ENCODE assay signal across 32 cellular contexts in the genomic region with DNA sequence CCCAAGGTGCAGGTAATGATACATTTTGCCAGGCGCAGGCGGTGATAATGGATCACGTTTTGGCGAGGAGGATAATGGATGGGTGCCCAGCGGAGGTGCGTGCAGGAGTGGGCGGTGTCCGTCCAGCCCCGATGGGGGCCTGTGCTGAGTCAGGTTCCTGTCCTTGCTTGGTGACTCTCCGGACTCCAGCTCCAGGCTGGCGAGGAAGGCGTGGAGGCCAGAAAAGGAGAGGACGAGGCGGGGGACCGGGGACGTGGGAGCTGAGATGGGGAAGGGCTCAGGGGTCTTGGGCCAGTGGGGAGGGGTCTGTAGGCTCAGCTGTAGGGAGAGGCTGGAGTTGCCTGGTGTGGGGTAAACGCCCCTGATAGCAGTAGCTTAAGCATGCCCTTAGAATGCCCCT.
DNase-seq lines count a peak whose midpoint lies in the region; ATAC-seq and TF ChIP-seq lines count a peak whose summit lies in the region.
"Had no signal": no experiment of that assay in that cellular context is flagged by ENCODE, and none has a peak within 500 bp of the region (broad histone marks: within the 10 kb centered on the region; RNA-seq: fewer than 3 reads in every experiment).

No MANE protein-coding gene starts in this region.

- peaks cover 2% of the 10 kb centered on the region for H3K9me3 Mint-ChIP-seq in neural progenitor cell
- no peaks in the 10 kb centered on the region for H3K9me3 Mint-ChIP-seq in activated CD8-positive, alpha-beta T cell treated with anti-CD3 and anti-CD28 coated beads, Interleukin-2, amount 10 ng/mL, durations not matched to agents 7 days and 5 days (ENCODE audit: insufficient read depth)
- H3K9me3 Mint-ChIP-seq: CD4-positive, alpha-beta T cell had no signal

- H3K36me3 ChIP-seq in RWPE2 (ENCODE audit: low read depth) (no peaks in the 10 kb centered on the region), neural progenitor cell (no peaks in the 10 kb centered on the region), osteoblast (ENCODE audit: insufficient read depth, low read length) (no peaks in the 10 kb centered on the region)
- H3K36me3 ChIP-seq: BE2C; BLaER1; BLaER1 treated with 17β-estradiol and CSF1 and Interleukin-3, amounts not matched to agents 10 nM and 100 nM had no signal

- no peak overlapping the region for H3K4me3 ChIP-seq in RWPE2 (ENCODE audit: severe bottlenecking)
- H3K4me3 ChIP-seq in neural progenitor cell, result no peak overlapping the region
- H3K4me3 ChIP-seq in osteoblast (ENCODE audit: insufficient read depth, low read length), result no peak overlapping the region
- H3K4me3 ChIP-seq: A549; BLaER1; BLaER1 treated with 17β-estradiol and CSF1 and Interleukin-3, amounts not matched to agents 10 nM and 100 nM had no signal

- no peak for ATAC-seq in RWPE2 (ENCODE audit: low read depth)
- ATAC-seq in activated CD8-positive, alpha-beta T cell treated with anti-CD3 and anti-CD28 coated beads, Interleukin-2, amount 10 ng/mL, durations not matched to agents 7 days and 5 days, result no peak
- ATAC-seq: A549; CD8-positive, alpha-beta T cell had no signal

- H3K4me3 Mint-ChIP-seq in neural progenitor cell, result peak overlapping the region; percentile 10
- H3K4me3 Mint-ChIP-seq in activated CD8-positive, alpha-beta T cell treated with anti-CD3 and anti-CD28 coated beads, Interleukin-2, amount 10 ng/mL, durations not matched to agents 7 days and 5 days, result no peak overlapping the region
- H3K4me3 Mint-ChIP-seq: B cell; CD14-positive monocyte; CD4-positive, alpha-beta memory T cell; CD4-positive, alpha-beta T cell; CD4-positive, CD25-positive, alpha-beta regulatory T cell; CD8-positive, alpha-beta memory T cell; CD8-positive, alpha-beta T cell had no signal

- no peak overlapping the region for H3K27ac ChIP-seq in RWPE2 (ENCODE audit: poor library complexity, severe bottlenecking)
- H3K27ac ChIP-seq in neural progenitor cell, result no peak overlapping the region
- no peak overlapping the region for H3K27ac ChIP-seq in osteoblast (ENCODE audit: low read depth, low read length)
- H3K27ac ChIP-seq: 22Rv1; A549; BLaER1; BLaER1 treated with 17β-estradiol and CSF1 and Interleukin-3, amounts not matched to agents 10 nM and 100 nM; C4-2B had no signal

- H2AFZ ChIP-seq in neural progenitor cell (replicated peaks) (no peak overlapping the region), osteoblast (ENCODE audit: low read length) (no peak overlapping the region)

- no peaks in the 10 kb centered on the region for H3K4me1 Mint-ChIP-seq in neural progenitor cell
- H3K4me1 Mint-ChIP-seq in activated CD8-positive, alpha-beta T cell treated with anti-CD3 and anti-CD28 coated beads, Interleukin-2, amount 10 ng/mL, durations not matched to agents 7 days and 5 days (ENCODE audit: low read depth), result no peaks in the 10 kb centered on the region
- H3K4me1 Mint-ChIP-seq: B cell; CD14-positive monocyte; CD4-positive, alpha-beta memory T cell; CD4-positive, CD25-positive, alpha-beta regulatory T cell; CD8-positive, alpha-beta memory T cell had no signal

- no peak overlapping the region for H3K27ac Mint-ChIP-seq in neural progenitor cell
- H3K27ac Mint-ChIP-seq in activated CD8-positive, alpha-beta T cell treated with anti-CD3 and anti-CD28 coated beads, Interleukin-2, amount 10 ng/mL, durations not matched to agents 7 days and 5 days, result no peak overlapping the region
- H3K27ac Mint-ChIP-seq: B cell; CD14-positive monocyte; CD4-positive, alpha-beta memory T cell; CD4-positive, alpha-beta T cell; CD4-positive, CD25-positive, alpha-beta regulatory T cell; CD8-positive, alpha-beta memory T cell; CD8-positive, alpha-beta T cell had no signal

- H3F3A ChIP-seq in neural progenitor cell (ENCODE audit: low read depth), result no peaks in the 10 kb centered on the region

- CTCF ChIA-PET in activated CD8-positive, alpha-beta T cell treated with anti-CD3 and anti-CD28 coated beads, Interleukin-2, amount 10 ng/mL, durations not matched to agents 7 days and 5 days (lab: Charles Lee), result no interaction called here

- no peaks in the 10 kb centered on the region for H3K36me3 Mint-ChIP-seq in neural progenitor cell
- no peaks in the 10 kb centered on the region for H3K36me3 Mint-ChIP-seq in activated CD8-positive, alpha-beta T cell treated with anti-CD3 and anti-CD28 coated beads, Interleukin-2, amount 10 ng/mL, durations not matched to agents 7 days and 5 days (ENCODE audit: low read depth)
- H3K36me3 Mint-ChIP-seq: CD14-positive monocyte; CD4-positive, alpha-beta memory T cell; CD4-positive, CD25-positive, alpha-beta regulatory T cell; CD8-positive, alpha-beta memory T cell; CD8-positive, alpha-beta T cell had no signal

- no peak overlapping the region for H3K9ac ChIP-seq in neural progenitor cell
- H3K9ac ChIP-seq: BLaER1; BLaER1 treated with 17β-estradiol and CSF1 and Interleukin-3, amounts not matched to agents 10 nM and 100 nM had no signal

- H3K4me1 ChIP-seq in RWPE2 (ENCODE audit: insufficient read depth, poor library complexity, severe bottlenecking) (no peaks in the 10 kb centered on the region), neural progenitor cell (no peaks in the 10 kb centered on the region), osteoblast (ENCODE audit: insufficient read depth, low read length) (no peaks in the 10 kb centered on the region)
- H3K4me1 ChIP-seq: A549, BE2C, BLaER1, Caco-2 had no signal

- no peak for TF ChIP-seq CTCF in RWPE2 (IDR thresholded peaks at IDR 0.05; ENCODE audit: poor library complexity, severe bottlenecking)
- TF ChIP-seq CTCF in neural progenitor cell (IDR thresholded peaks at IDR 0.05), result no peak
- no peak for TF ChIP-seq CTCF in osteoblast (IDR thresholded peaks at IDR 0.05; ENCODE audit: extremely low read depth, low read depth, low read length)

- H4K20me1 ChIP-seq in neural progenitor cell (ENCODE audit: low read depth) (no peaks in the 10 kb centered on the region), osteoblast (ENCODE audit: insufficient read depth, low read length) (no peaks in the 10 kb centered on the region)
- H4K20me1 ChIP-seq: BLaER1; BLaER1 treated with 17β-estradiol and CSF1 and Interleukin-3, amounts not matched to agents 10 nM and 100 nM had no signal

- H3K4me2 ChIP-seq in neural progenitor cell (no peak overlapping the region), osteoblast (ENCODE audit: insufficient read depth, low read length) (no peak overlapping the region)
- H3K4me2 ChIP-seq: A549; BLaER1; BLaER1 treated with 17β-estradiol and CSF1 and Interleukin-3, amounts not matched to agents 10 nM and 100 nM had no signal

- POLR2A ChIA-PET in activated CD8-positive, alpha-beta T cell treated with anti-CD3 and anti-CD28 coated beads, Interleukin-2, amount 10 ng/mL, durations not matched to agents 7 days and 5 days (lab: Charles Lee), result no interaction called here

- DNase-seq in RWPE2 (ENCODE audit: low spot score) (peak; percentile 51), neural progenitor cell (ENCODE audit: low spot score) (no peak), osteoblast (ENCODE audit: insufficient read length, low spot score, missing footprints) (peak; percentile 14), C1 segment of cervical spinal cord (lab: John Stamatoyannopoulos, UW) (no peak), NCI-H345 treated with DMSO at 0.1 percent for 48 hours (lab: John Stamatoyannopoulos, UW; ENCODE audit: unreplicated experiment) (no peak)
- no peak for DNase-seq in activated CD8-positive, alpha-beta T cell treated with anti-CD3 and anti-CD28 coated beads, Interleukin-2, amount 10 ng/mL, durations not matched to agents 7 days and 5 days
- DNase-seq: 8988T; ACHN; AML-193; BE2C; Caco-2; Calu3; CD4-positive, alpha-beta memory T cell; CD4-positive, alpha-beta T cell; CD4-positive, CD25-positive, alpha-beta regulatory T cell; CD8-positive, alpha-beta memory T cell; CD8-positive, alpha-beta T cell; COR-L47; DMS 273 treated with DMSO at 0.1 percent for 48 hours; DMS153; DMS53; DMS79; DMS79 treated with DMSO at 0.1 percent for 48 hours; DND-41; EL had no signal

- no peaks in the 10 kb centered on the region for H3K9me3 ChIP-seq in RWPE2 (ENCODE audit: severe bottlenecking)
- no peaks in the 10 kb centered on the region for H3K9me3 ChIP-seq in neural progenitor cell (ENCODE audit: low read depth)
- H3K9me3 ChIP-seq in osteoblast (ENCODE audit: low read depth, low read length), result no peaks in the 10 kb centered on the region
- H3K9me3 ChIP-seq: A549, BE2C, Caco-2 had no signal

- peaks cover 6% of the 10 kb centered on the region for H3K27me3 Mint-ChIP-seq in neural progenitor cell (ENCODE audit: insufficient read depth, low read depth)
- H3K27me3 Mint-ChIP-seq in activated CD8-positive, alpha-beta T cell treated with anti-CD3 and anti-CD28 coated beads, Interleukin-2, amount 10 ng/mL, durations not matched to agents 7 days and 5 days (ENCODE audit: low read depth), result no peaks in the 10 kb centered on the region
- H3K27me3 Mint-ChIP-seq: CD4-positive, CD25-positive, alpha-beta regulatory T cell had no signal

- H3K79me2 ChIP-seq in neural progenitor cell (ENCODE audit: low read depth) (no peaks in the 10 kb centered on the region), osteoblast (ENCODE audit: insufficient read depth, low read length) (no peaks in the 10 kb centered on the region)

- H3K27me3 ChIP-seq in RWPE2 (ENCODE audit: insufficient read depth, poor library complexity, severe bottlenecking), result no peaks in the 10 kb centered on the region
- H3K27me3 ChIP-seq in neural progenitor cell, result no peaks in the 10 kb centered on the region
- no peaks in the 10 kb centered on the region for H3K27me3 ChIP-seq in osteoblast (ENCODE audit: insufficient read depth, low read length)
- H3K27me3 ChIP-seq: BE2C; BLaER1; BLaER1 treated with 17β-estradiol and CSF1 and Interleukin-3, amounts not matched to agents 10 nM and 100 nM had no signal

Comparison
In these comparisons a context has a peak if more than half of its experiments do, and no peak if none do; other contexts are left out.
1. DNase-seq: peak in RWPE2 (single experiment) and osteoblast (single experiment); none in neural progenitor cell (single experiment), C1 segment of cervical spinal cord (0 of 14), NCI-H345 treated with DMSO at 0.1 percent for 48 hours (single experiment) and activated CD8-positive, alpha-beta T cell treated with anti-CD3 and anti-CD28 coated beads, Interleukin-2, amount 10 ng/mL, durations not matched to agents 7 days and 5 days (single experiment).